Comparison of ENCODE assay signal across 8 cellular contexts in genomic region chr10:58267713-58268453, GRCh38. TPM values are rescaled to one million over a fixed set of nuclear protein-coding genes. Genes with fewer than 3 reads are reported as not detected.
DNase-seq lines count a peak whose midpoint lies in the region; ATAC-seq and TF ChIP-seq lines count a peak whose summit lies in the region.

TSS of gene IPMK (minus strand) at chr10:58267894. CDS start at chr10:58267611, 283 bp downstream.

- H3K36me3 Mint-ChIP-seq in GM23338 (ENCODE audit: low read depth) (peaks cover 6% of the 10 kb centered on the region; the same call in 1 of the 3 replicates), neural progenitor cell (peaks cover 2% of the 10 kb centered on the region)

- H3F3A ChIP-seq in GM23338 (replicated peaks; ENCODE audit: low read depth) (no peaks in the 10 kb centered on the region; the same call in 1 of the 2 replicates), neural progenitor cell (ENCODE audit: low read depth) (peaks cover 23% of the 10 kb centered on the region)

- H3K9me3 Mint-ChIP-seq in GM23338 (peaks cover 3% of the 10 kb centered on the region; the same call in 2 of the 3 replicates), neural progenitor cell (no peaks in the 10 kb centered on the region)

- H3K4me3 ChIP-seq in GM23338: peak within 1 kb of the TSS; percentile 80
- H3K4me3 ChIP-seq in fibroblast of villous mesenchyme (ENCODE audit: low read depth, low read length): peak within 1 kb of the TSS; percentile 84
- peak within 1 kb of the TSS; percentile 77 for H3K4me3 ChIP-seq in neural progenitor cell

- peaks cover 7% of the 10 kb centered on the region for H3K27me3 Mint-ChIP-seq in GM23338 (ENCODE audit: insufficient read depth, low read depth, poor library complexity)
- H3K27me3 Mint-ChIP-seq in neural progenitor cell (ENCODE audit: insufficient read depth, low read depth): peaks cover 5% of the 10 kb centered on the region

- H4K20me1 ChIP-seq in GM23338 (replicated peaks; ENCODE audit: insufficient read depth) (no peaks in the 10 kb centered on the region), neural progenitor cell (ENCODE audit: low read depth) (peaks cover 5% of the 10 kb centered on the region)

- H2AFZ ChIP-seq in GM23338 (peak within 1 kb of the TSS; percentile 77), neural progenitor cell (replicated peaks) (peak within 1 kb of the TSS; percentile 95)

- H3K4me1 ChIP-seq in GM23338 (ENCODE audit: insufficient read depth) (peaks cover 32% of the 10 kb centered on the region), neural progenitor cell (peaks cover 28% of the 10 kb centered on the region)

- ATAC-seq in GM23338: peak; percentile 69

- H3K79me2 ChIP-seq in GM23338 (replicated peaks; ENCODE audit: insufficient read depth): peaks cover 74% of the 10 kb centered on the region
- H3K79me2 ChIP-seq in neural progenitor cell (ENCODE audit: low read depth): peaks cover 61% of the 10 kb centered on the region

- H3K36me3 ChIP-seq in GM23338 (ENCODE audit: insufficient read depth): no peaks in the 10 kb centered on the region
- H3K36me3 ChIP-seq in neural progenitor cell: no peaks in the 10 kb centered on the region

- H3K27ac ChIP-seq in GM23338 (ENCODE audit: low read depth) (peak within 1 kb of the TSS; percentile 83), neural progenitor cell (no peak within 1 kb of the TSS)

- peak within 1 kb of the TSS; percentile 91 for H3K4me2 ChIP-seq in GM23338
- H3K4me2 ChIP-seq in neural progenitor cell: peak within 1 kb of the TSS; percentile 94

- TF ChIP-seq CTCF in GM23338 (conservative IDR thresholded peaks at IDR 0.05; ENCODE audit: low read depth in 2 of 2): no peak
- TF ChIP-seq CTCF in fibroblast of villous mesenchyme (IDR thresholded peaks at IDR 0.05; ENCODE audit: insufficient read depth, low read depth, low read length): no peak
- no peak for TF ChIP-seq CTCF in neural progenitor cell (IDR thresholded peaks at IDR 0.05)

- peak within 1 kb of the TSS; percentile 93 for H3K27ac Mint-ChIP-seq in GM23338
- peak within 1 kb of the TSS; percentile 78 for H3K27ac Mint-ChIP-seq in neural progenitor cell

- H3K4me1 Mint-ChIP-seq in GM23338: peaks cover 32% of the 10 kb centered on the region
- H3K4me1 Mint-ChIP-seq in neural progenitor cell: peaks cover 33% of the 10 kb centered on the region

- H3K9me2 ChIP-seq in GM23338 (ENCODE audit: insufficient read depth): no peaks in the 10 kb centered on the region

- no peak within 1 kb of the TSS for H3K9ac ChIP-seq in neural progenitor cell

- H3K9me3 ChIP-seq in neural progenitor cell (ENCODE audit: low read depth): no peaks in the 10 kb centered on the region

- DNase-seq in EL: peak; percentile 91
- DNase-seq in GM23338 (ENCODE audit: low spot score): peak; percentile 94
- peak; percentile 91 to 93 for DNase-seq in Kasumi-1 (lab: John Stamatoyannopoulos, UW)
- peak; percentile 19 to 59 for DNase-seq in SHP77 (lab: John Stamatoyannopoulos, UW)
- peak; percentile 98 for DNase-seq in activated effector memory CD4-positive, alpha-beta T cell treated with anti-CD3 and anti-CD28 coated beads, Interleukin-2, amount 50 U/mL, for 16 hours
- DNase-seq in fibroblast of villous mesenchyme (ENCODE audit: low read depth): peak; percentile 94
- peak; percentile 96 for DNase-seq in neural progenitor cell (ENCODE audit: low spot score)
- peak; percentile 81 for DNase-seq in stromal cell of bone marrow (ENCODE audit: low read depth)

- H3K27me3 ChIP-seq in GM23338 (ENCODE audit: insufficient read depth) (no peaks in the 10 kb centered on the region), neural progenitor cell (peaks cover 8% of the 10 kb centered on the region)

- peak within 1 kb of the TSS; percentile 97 for H3K4me3 Mint-ChIP-seq in GM23338
- peak within 1 kb of the TSS; percentile 99 for H3K4me3 Mint-ChIP-seq in neural progenitor cell

TF ChIP-seq in GM23338, 12 proteins besides CTCF, POLR2A, EP300 and RAD21:
- TF ChIP-seq EZH2 (IDR thresholded peaks at IDR 0.05; ENCODE audit: low read depth, unreplicated experiment) (no peak), CREB1 (CRISPR knock-in tag; IDR thresholded peaks at IDR 0.05; ENCODE audit: low read depth) (peak; percentile 75; the same call in 1 of the 2 replicates), POLR2AphosphoS5 (IDR thresholded peaks at IDR 0.05; ENCODE audit: low read depth) (peak; percentile 63)

RNA-seq across cellular contexts. Expression of gene IPMK, which starts in this region (rescaled TPM):
- total RNA-seq in GM23338 (2014; rRNA removed; shearing (Covaris generic)): 17.6 and 17.8 TPM in 2 replicates
- polyA plus RNA-seq in GM23338 (2016; fragmentation: Nextera tagmentation; extraction: Ambion mirVana): 5.5 and 6.2 TPM in 2 replicates
- total RNA-seq in fibroblast of villous mesenchyme (4.5 and 7.8 TPM in 2 replicates), neural progenitor cell (ENCODE audit: low replicate concordance) (8.6 and 14.3 TPM in 2 replicates)

Comparison
In these comparisons a context has a peak if more than half of its experiments do, and no peak if none do; other contexts are left out.
1. DNase-seq: peak in every context shown above with its lines; median percentile 98 in activated effector memory CD4-positive, alpha-beta T cell treated with anti-CD3 and anti-CD28 coated beads, Interleukin-2, amount 50 U/mL, for 16 hours; 96 in neural progenitor cell; 94 in GM23338; 94 in fibroblast of villous mesenchyme; 92 in Kasumi-1; 91 in EL; 81 in stromal cell of bone marrow; 39 in SHP77.